ENCODE assay signal across 8 cellular contexts in the genomic region with DNA sequence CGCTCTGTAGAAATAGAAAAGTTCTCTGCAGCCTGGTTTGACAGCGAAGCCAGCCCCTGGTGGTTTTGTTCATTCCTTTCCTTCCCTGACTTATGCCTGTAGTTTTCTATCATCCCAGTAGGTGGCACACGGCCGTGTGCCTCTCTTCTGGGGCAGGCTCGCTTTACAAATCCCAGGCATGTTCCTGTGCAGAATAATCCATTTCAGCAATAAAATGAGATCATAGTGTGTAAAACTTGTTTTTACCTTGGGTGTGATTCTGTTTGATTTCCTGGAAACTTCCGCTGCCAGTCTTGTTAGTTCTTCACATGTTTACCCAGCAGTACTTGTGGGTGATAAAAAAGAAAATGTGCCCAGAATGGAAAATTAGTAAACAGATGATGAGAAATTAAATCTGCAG. TPM values are rescaled to one million over a fixed set of nuclear protein-coding genes. Genes with fewer than 3 reads are reported as not detected.
DNase-seq lines count a peak whose midpoint lies in the region; ATAC-seq and TF ChIP-seq lines count a peak whose summit lies in the region.

No MANE protein-coding gene starts in this region.

- peak; percentile 61 for DNase-seq in activated CD8-positive, alpha-beta memory T cell treated with anti-CD3 and anti-CD28 coated beads for 24 hours
- DNase-seq in activated CD8-positive, alpha-beta memory T cell treated with anti-CD3 and anti-CD28 coated beads, Interleukin-2, amount 50 U/mL, for 4 hours: no peak
- DNase-seq in NCI-H2227 treated with DMSO at 0.1 percent for 48 hours (lab: John Stamatoyannopoulos, UW) (peak; percentile 55), fibroblast of peridontal ligament (ENCODE audit: extremely low read depth) (peak; percentile 71), neural progenitor cell (ENCODE audit: low spot score) (peak; percentile 76)
- peak; percentile 38 for DNase-seq in activated CD4-positive, alpha-beta T cell treated with anti-CD3 and anti-CD28 coated beads, Interleukin-2, amount 10 ng/mL, durations not matched to agents 7 days and 5 days

- POLR2A ChIA-PET in activated CD4-positive, alpha-beta T cell treated with anti-CD3 and anti-CD28 coated beads, Interleukin-2, amount 10 ng/mL, durations not matched to agents 7 days and 5 days (lab: Charles Lee): no interaction called here

- H3K4me3 Mint-ChIP-seq in activated CD4-positive, alpha-beta T cell treated with anti-CD3 and anti-CD28 coated beads, Interleukin-2, amount 10 ng/mL, durations not matched to agents 7 days and 5 days: no peak overlapping the region
- no peak overlapping the region for H3K4me3 Mint-ChIP-seq in neural progenitor cell

- no peak overlapping the region for H3K4me2 ChIP-seq in neural progenitor cell

- peak; percentile 65 for ATAC-seq in HG02798 (IDR thresholded peaks at IDR 0.05; ENCODE audit: poor library complexity, unreplicated experiment)
- no peak for ATAC-seq in HG03108 (IDR thresholded peaks at IDR 0.05; ENCODE audit: unreplicated experiment)

- CTCF ChIA-PET in activated CD4-positive, alpha-beta T cell treated with anti-CD3 and anti-CD28 coated beads, Interleukin-2, amount 10 ng/mL, durations not matched to agents 7 days and 5 days (lab: Charles Lee): no interaction called here

- H3K4me1 ChIP-seq in neural progenitor cell: peaks cover 15% of the 10 kb centered on the region

- no peaks in the 10 kb centered on the region for H3K36me3 Mint-ChIP-seq in activated CD4-positive, alpha-beta T cell treated with anti-CD3 and anti-CD28 coated beads, Interleukin-2, amount 10 ng/mL, durations not matched to agents 7 days and 5 days (ENCODE audit: low read depth)
- H3K36me3 Mint-ChIP-seq in neural progenitor cell: no peaks in the 10 kb centered on the region

- H3K27me3 Mint-ChIP-seq in activated CD4-positive, alpha-beta T cell treated with anti-CD3 and anti-CD28 coated beads, Interleukin-2, amount 10 ng/mL, durations not matched to agents 7 days and 5 days: peaks cover 51% of the 10 kb centered on the region
- H3K27me3 Mint-ChIP-seq in neural progenitor cell (ENCODE audit: insufficient read depth, low read depth): peaks cover 42% of the 10 kb centered on the region

- H2AFZ ChIP-seq in neural progenitor cell (replicated peaks): no peak overlapping the region

- no peaks in the 10 kb centered on the region for H3K36me3 ChIP-seq in neural progenitor cell

- no peak overlapping the region for H3K27ac Mint-ChIP-seq in activated CD4-positive, alpha-beta T cell treated with anti-CD3 and anti-CD28 coated beads, Interleukin-2, amount 10 ng/mL, durations not matched to agents 7 days and 5 days
- H3K27ac Mint-ChIP-seq in neural progenitor cell: no peak overlapping the region

- no peaks in the 10 kb centered on the region for H3K9me3 Mint-ChIP-seq in activated CD4-positive, alpha-beta T cell treated with anti-CD3 and anti-CD28 coated beads, Interleukin-2, amount 10 ng/mL, durations not matched to agents 7 days and 5 days
- H3K9me3 Mint-ChIP-seq in neural progenitor cell: no peaks in the 10 kb centered on the region

- no peak overlapping the region for H3K4me3 ChIP-seq in neural progenitor cell

- peaks cover 32% of the 10 kb centered on the region for H3F3A ChIP-seq in neural progenitor cell (ENCODE audit: low read depth)

- H4K20me1 ChIP-seq in neural progenitor cell (ENCODE audit: low read depth): peaks cover 43% of the 10 kb centered on the region

- TF ChIP-seq CTCF in neural progenitor cell (IDR thresholded peaks at IDR 0.05): peak; percentile 82

- no peak overlapping the region for H3K27ac ChIP-seq in neural progenitor cell

- peaks cover 17% of the 10 kb centered on the region for H3K4me1 Mint-ChIP-seq in activated CD4-positive, alpha-beta T cell treated with anti-CD3 and anti-CD28 coated beads, Interleukin-2, amount 10 ng/mL, durations not matched to agents 7 days and 5 days
- H3K4me1 Mint-ChIP-seq in neural progenitor cell: peaks cover 43% of the 10 kb centered on the region

- H3K9me3 ChIP-seq in neural progenitor cell (ENCODE audit: low read depth): no peaks in the 10 kb centered on the region

- peaks cover 74% of the 10 kb centered on the region for H3K27me3 ChIP-seq in neural progenitor cell

- no peaks in the 10 kb centered on the region for H3K79me2 ChIP-seq in neural progenitor cell (ENCODE audit: low read depth)

- no peak overlapping the region for H3K9ac ChIP-seq in neural progenitor cell

RNA-seq across cellular contexts. Expression of a gene that starts 7.4 kb away (rescaled TPM):
- total RNA-seq in activated CD4-positive, alpha-beta T cell treated with anti-CD3 and anti-CD28 coated beads, Interleukin-2, amount 10 ng/mL, durations not matched to agents 7 days and 5 days: not detected
- total RNA-seq in neural progenitor cell (ENCODE audit: low replicate concordance): 0.28 and 0.41 TPM in 2 replicates
